9 cellular contexts compared by ENCODE assay signal in the genomic region with DNA sequence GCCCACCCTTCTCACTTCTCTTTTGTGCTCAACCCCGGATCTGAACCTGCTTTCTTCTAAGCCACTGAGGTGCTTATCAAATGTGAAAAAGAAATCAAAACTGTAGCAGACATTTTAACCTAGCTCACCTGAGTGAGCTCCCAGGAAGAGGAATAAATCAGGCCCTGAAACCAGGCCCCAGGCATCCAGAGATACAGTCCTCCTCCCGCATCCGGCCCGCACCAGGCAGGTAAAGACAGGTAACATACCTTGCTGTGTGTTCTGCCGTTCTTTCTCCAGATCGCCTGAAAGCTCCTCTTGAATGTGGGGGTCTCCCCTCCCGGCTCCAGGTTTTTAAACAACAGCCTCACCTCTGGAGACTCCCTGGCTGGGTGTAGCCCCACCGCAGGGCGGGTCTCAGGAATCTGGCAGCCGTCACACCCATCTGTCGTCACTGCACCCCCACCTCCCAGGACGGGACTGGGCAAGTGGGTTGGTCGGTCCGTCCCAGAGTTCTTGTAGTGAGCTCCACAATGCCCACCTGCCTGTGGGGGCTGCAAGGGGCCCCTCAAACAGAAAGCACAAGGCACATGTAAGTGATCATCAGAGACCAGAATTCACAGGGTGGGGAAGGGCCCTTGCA. TPM values are rescaled to one million over a fixed set of nuclear protein-coding genes. Genes with fewer than 3 reads are reported as not detected.
DNase-seq lines count a peak whose midpoint lies in the region; ATAC-seq and TF ChIP-seq lines count a peak whose summit lies in the region.
"Had no signal": no experiment of that assay in that cellular context is flagged by ENCODE, and none has a peak within 500 bp of the region (broad histone marks: within the 10 kb centered on the region; RNA-seq: fewer than 3 reads in every experiment).

A gene (minus strand): TSS at position 305 of the 622 bp plus-strand sequence. CDS start 1,481 bp downstream, outside the sequence.

- H3K79me2 ChIP-seq in smooth muscle cell (ENCODE audit: low read depth), result no peaks in the 10 kb centered on the region

- H3K9ac ChIP-seq in iPS-18a (ENCODE audit: low read length) (no peak within 1 kb of the TSS), smooth muscle cell (ENCODE audit: low read depth) (peak within 1 kb of the TSS; percentile 61)

- peaks cover 16% of the 10 kb centered on the region for H3K4me1 ChIP-seq in iPS-18a (ENCODE audit: control insufficient read depth, low read depth, low read length)
- H3K4me1 ChIP-seq in smooth muscle cell (ENCODE audit: low read depth), result peaks cover 11% of the 10 kb centered on the region

- H4K20me1 ChIP-seq in smooth muscle cell (ENCODE audit: low read depth), result no peaks in the 10 kb centered on the region

- peaks cover 14% of the 10 kb centered on the region for H3F3A ChIP-seq in smooth muscle cell (ENCODE audit: low read depth)

- ATAC-seq in GM19324 (IDR thresholded peaks at IDR 0.05; ENCODE audit: low FRiP score, unreplicated experiment), result no peak

- H2AFZ ChIP-seq in smooth muscle cell (ENCODE audit: low read depth), result no peak within 1 kb of the TSS

- 74% methylated on average over 14 of the region's 14 CpGs for WGBS in smooth muscle cell (ENCODE audit: low lambda C conversion rate)

- H3K9me3 ChIP-seq in iPS-18a (ENCODE audit: control insufficient read depth, low read depth, low read length) (no peaks in the 10 kb centered on the region), smooth muscle cell (replicated peaks; ENCODE audit: low read depth) (no peaks in the 10 kb centered on the region)

- DNase-seq in NCI-H2171 treated with DMSO at 0.1 percent for 48 hours (lab: John Stamatoyannopoulos, UW), result peak; percentile 55
- no peak for DNase-seq in NCI-H2171 (lab: John Stamatoyannopoulos, UW)
- DNase-seq in SW480 (ENCODE audit: low spot score), result peak; percentile 88
- DNase-seq in smooth muscle cell (lab: John Stamatoyannopoulos, UW; ENCODE audit: unreplicated experiment), result no peak
- DNase-seq in stimulated activated naive CD4-positive, alpha-beta T cell (lab: John Stamatoyannopoulos, UW), result no peak
- no peak for DNase-seq in hypothalamus (lab: John Stamatoyannopoulos, UW)
- DNase-seq: KG1 had no signal

- H3K27me3 ChIP-seq in iPS-18a (ENCODE audit: control insufficient read depth, insufficient read depth, low read length) (no peaks in the 10 kb centered on the region), smooth muscle cell (ENCODE audit: low read depth) (no peaks in the 10 kb centered on the region)

- peak within 1 kb of the TSS; percentile 45 for H3K4me2 ChIP-seq in smooth muscle cell

- H3K27ac ChIP-seq in iPS-18a (ENCODE audit: low read length) (no peak within 1 kb of the TSS), smooth muscle cell (ENCODE audit: low read depth) (peak within 1 kb of the TSS; percentile 89)

- H3K4me3 ChIP-seq in iPS-18a (ENCODE audit: low read length) (peak within 1 kb of the TSS; percentile 0), smooth muscle cell (peak within 1 kb of the TSS; percentile 44)

- H3K36me3 ChIP-seq in iPS-18a (ENCODE audit: control insufficient read depth, low read depth, low read length), result no peaks in the 10 kb centered on the region
- H3K36me3 ChIP-seq in smooth muscle cell (ENCODE audit: low read depth), result no peaks in the 10 kb centered on the region

- no peak for TF ChIP-seq CTCF in smooth muscle cell (IDR thresholded peaks at IDR 0.05; ENCODE audit: borderline replicate concordance, insufficient read depth, poor library complexity, severe bottlenecking)

RNA-seq across cellular contexts. Expression of the gene that starts here (rescaled TPM):
- total RNA-seq in smooth muscle cell, result 24.0 and 29.2 TPM in 2 replicates
- 17.0 and 67.5 TPM in 2 replicates for polyA plus RNA-seq in smooth muscle cell

Comparison
In these comparisons a context has a peak if more than half of its experiments do, and no peak if none do; other contexts are left out.
1. DNase-seq: peak in NCI-H2171 treated with DMSO at 0.1 percent for 48 hours (single experiment) and SW480 (single experiment); none in NCI-H2171 (single experiment), smooth muscle cell (single experiment), stimulated activated naive CD4-positive, alpha-beta T cell (0 of 6) and hypothalamus (0 of 51).